In genomic region chr4:124275-125081, GRCh38 we compare ENCODE assay signal across 2 cellular contexts.
TF ChIP-seq lines count a peak whose summit lies in the region.

Gene ZNF718 (plus strand): TSS chr4:124501. CDS start chr4:124671, 170 bp downstream.

TF ChIP-seq in liver, 16 proteins besides CTCF, POLR2A, EP300 and RAD21 (continued from another document):
- peak; percentile 18 for TF ChIP-seq REST (IDR thresholded peaks at IDR 0.05)

TF ChIP-seq in HepG2, 621 proteins besides CTCF, POLR2A, EP300 and RAD21 (continued from another document):
- TF ChIP-seq MXI1 (IDR thresholded peaks at IDR 0.05; ENCODE audit: borderline replicate concordance, low read depth, low read length) = no peak
- no peak for TF ChIP-seq ZNF800 (CRISPR knock-in tag; IDR thresholded peaks at IDR 0.05)
- TF ChIP-seq ZHX1 (CRISPR knock-in tag; IDR thresholded peaks at IDR 0.05; ENCODE audit: low read depth) = no peak
- TF ChIP-seq ZNF766 (CRISPR knock-in tag; IDR thresholded peaks at IDR 0.05; ENCODE audit: borderline replicate concordance) = no peak
